ENCODE assay signal across 32 cellular contexts in the genomic region with DNA sequence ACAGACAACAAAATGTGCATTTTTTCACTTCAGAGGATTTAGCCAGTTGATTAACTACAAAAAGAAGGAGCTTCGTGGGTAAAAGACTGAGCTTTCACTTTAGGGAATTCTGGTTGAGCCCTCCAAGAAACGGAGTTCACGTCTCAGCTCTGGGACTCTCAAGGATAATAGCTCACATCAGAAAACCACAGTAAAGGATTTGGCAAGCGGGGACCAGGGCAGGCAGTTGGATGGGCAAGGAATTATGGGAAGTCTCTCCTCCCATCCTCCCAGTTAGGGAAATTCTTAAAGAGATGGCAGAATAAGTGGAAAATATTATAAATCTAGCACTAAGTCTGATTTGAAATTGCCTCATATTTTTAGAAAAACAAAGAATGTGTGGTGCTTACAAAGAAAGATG.
DNase-seq lines count a peak whose midpoint lies in the region; ATAC-seq and TF ChIP-seq lines count a peak whose summit lies in the region.
"Had no signal": no experiment of that assay in that cellular context is flagged by ENCODE, and none has a peak within 500 bp of the region (broad histone marks: within the 10 kb centered on the region; RNA-seq: fewer than 3 reads in every experiment).

No MANE protein-coding gene starts in this region.

- H3K27ac ChIP-seq in smooth muscle cell (ENCODE audit: low read depth) = no peak overlapping the region
- H3K27ac ChIP-seq in SJCRH30 = no peak overlapping the region
- H3K27ac ChIP-seq: epithelial cell of prostate, ovary, uterus had no signal

- H3K9me3 Mint-ChIP-seq in activated CD4-positive, alpha-beta T cell treated with anti-CD3 and anti-CD28 coated beads, Interleukin-2, amount 10 ng/mL, durations not matched to agents 24 days and 14 days = no peaks in the 10 kb centered on the region
- H3K9me3 Mint-ChIP-seq: CD4-positive, alpha-beta memory T cell; nephron had no signal

- H3K27me3 ChIP-seq in smooth muscle cell (ENCODE audit: low read depth) = no peaks in the 10 kb centered on the region
- peaks cover 5% of the 10 kb centered on the region; the same call in 1 of the 2 replicates for H3K27me3 ChIP-seq in SJCRH30
- H3K27me3 ChIP-seq: ovary, uterus had no signal

- H3K27me3 Mint-ChIP-seq in activated CD4-positive, alpha-beta T cell treated with anti-CD3 and anti-CD28 coated beads, Interleukin-2, amount 10 ng/mL, durations not matched to agents 24 days and 14 days = no peaks in the 10 kb centered on the region
- H3K27me3 Mint-ChIP-seq: B cell; CD4-positive, alpha-beta memory T cell had no signal

- peak; percentile 40 for DNase-seq in activated CD4-positive, alpha-beta T cell treated with anti-CD3 and anti-CD28 coated beads, Interleukin-2, amount 10 ng/mL, durations not matched to agents 24 days and 14 days
- DNase-seq in activated CD4-positive, alpha-beta T cell treated with anti-CD3 and anti-CD28 coated beads for 4 hours = no peak
- DNase-seq in M059J (ENCODE audit: low read depth) (peak; percentile 1), fibroblast of pulmonary artery (ENCODE audit: low read depth) (peak; percentile 2), smooth muscle cell (lab: John Stamatoyannopoulos, UW; ENCODE audit: unreplicated experiment) (no peak), SJCRH30 (no peak)
- DNase-seq: 8988T; activated CD8-positive, alpha-beta T cell treated with anti-CD3 and anti-CD28 coated beads, Interleukin-2, amount 10 ng/mL, durations not matched to agents 7 days and 5 days; activated naive CD4-positive, alpha-beta T cell treated with anti-CD3 and anti-CD28 coated beads, Interleukin-2, amount 50 U/mL, for 16 hours; amygdala; CD4-positive, alpha-beta memory T cell; central memory CD4-positive, alpha-beta T cell; cortex of kidney; effector memory CD4-positive, alpha-beta T cell; foreskin fibroblast; head of caudate nucleus; mucosa of descending colon; NCI-H1092 treated with DMSO at 0.1 percent for 48 hours; NCI-H1694 treated with DMSO at 0.1 percent for 48 hours; NCI-H2171; NCI-H510A treated with DMSO at 0.1 percent for 48 hours; ovary; stimulated activated CD4-positive, alpha-beta T cell treated with anti-CD3 and anti-CD28 coated beads, Interleukin-2, amount 100 ng/mL, for 24 hours; stimulated activated naive CD8-positive, alpha-beta T cell treated with anti-CD3 and anti-CD28 coated beads, Interleukin-15, Interleukin-2, amounts not matched to agents 100 U/mL and 50 U/mL, for 24 hours had no signal

- H3K79me2 ChIP-seq in smooth muscle cell (ENCODE audit: low read depth) = no peaks in the 10 kb centered on the region

- H3K4me3 ChIP-seq in fibroblast of pulmonary artery (replicated peaks; ENCODE audit: low read depth, low read length) (no peak overlapping the region), smooth muscle cell (no peak overlapping the region), SJCRH30 (no peak overlapping the region)
- H3K4me3 ChIP-seq: GM12878, lung, mucosa of descending colon, ovary, uterus had no signal

- ATAC-seq in GM18907 (IDR thresholded peaks at IDR 0.05; ENCODE audit: unreplicated experiment) (no peak), GM18861 (IDR thresholded peaks at IDR 0.05; ENCODE audit: unreplicated experiment) (no peak)
- ATAC-seq: activated CD8-positive, alpha-beta T cell treated with anti-CD3 and anti-CD28 coated beads, Interleukin-2, amount 10 ng/mL, durations not matched to agents 7 days and 5 days; GM12878; mucosa of descending colon; stimulated activated naive CD8-positive, alpha-beta T cell treated with anti-CD3 and anti-CD28 coated beads, Interleukin-15, Interleukin-2, amounts not matched to agents 100 U/mL and 50 U/mL, for 24 hours had no signal

- H3K4me1 ChIP-seq in smooth muscle cell (ENCODE audit: low read depth) (no peaks in the 10 kb centered on the region), SJCRH30 (no peaks in the 10 kb centered on the region)
- H3K4me1 ChIP-seq: uterus had no signal

- H2AFZ ChIP-seq in smooth muscle cell (ENCODE audit: low read depth) = peak overlapping the region; percentile 24

- intact Hi-C loops in activated CD4-positive, alpha-beta T cell treated with anti-CD3 and anti-CD28 coated beads, Interleukin-2, amount 10 ng/mL, durations not matched to agents 24 days and 14 days (cut with micrococcal nuclease) = no loop called here

- H3K4me2 ChIP-seq in smooth muscle cell = no peak overlapping the region

- 50% methylated on average over 4 of the region's 4 CpGs for WGBS in smooth muscle cell (ENCODE audit: low lambda C conversion rate)

- H3F3A ChIP-seq in smooth muscle cell (ENCODE audit: low read depth) = no peaks in the 10 kb centered on the region

- H3K9me3 ChIP-seq in smooth muscle cell (replicated peaks; ENCODE audit: low read depth) (no peaks in the 10 kb centered on the region), SJCRH30 (replicated peaks) (no peaks in the 10 kb centered on the region)
- H3K9me3 ChIP-seq: mucosa of descending colon, ovary, uterus had no signal

- TF ChIP-seq CTCF in fibroblast of pulmonary artery (IDR thresholded peaks at IDR 0.05; ENCODE audit: low read length, missing control alignments) (no peak), smooth muscle cell (IDR thresholded peaks at IDR 0.05; ENCODE audit: borderline replicate concordance, insufficient read depth, poor library complexity, severe bottlenecking) (no peak)

- H4K20me1 ChIP-seq in smooth muscle cell (ENCODE audit: low read depth) = no peaks in the 10 kb centered on the region

- H3K27ac Mint-ChIP-seq in activated CD4-positive, alpha-beta T cell treated with anti-CD3 and anti-CD28 coated beads, Interleukin-2, amount 10 ng/mL, durations not matched to agents 24 days and 14 days = no peak overlapping the region
- H3K27ac Mint-ChIP-seq: activated CD8-positive, alpha-beta T cell treated with anti-CD3 and anti-CD28 coated beads, Interleukin-2, amount 10 ng/mL, durations not matched to agents 7 days and 5 days; B cell; CD4-positive, alpha-beta memory T cell had no signal

- no peak overlapping the region for H3K9ac ChIP-seq in smooth muscle cell (ENCODE audit: low read depth)

- H3K36me3 Mint-ChIP-seq in activated CD4-positive, alpha-beta T cell treated with anti-CD3 and anti-CD28 coated beads, Interleukin-2, amount 10 ng/mL, durations not matched to agents 24 days and 14 days (ENCODE audit: low read depth) = no peaks in the 10 kb centered on the region
- H3K36me3 Mint-ChIP-seq: CD4-positive, alpha-beta memory T cell had no signal

- H3K4me3 Mint-ChIP-seq in activated CD4-positive, alpha-beta T cell treated with anti-CD3 and anti-CD28 coated beads, Interleukin-2, amount 10 ng/mL, durations not matched to agents 24 days and 14 days = no peak overlapping the region
- H3K4me3 Mint-ChIP-seq: activated CD8-positive, alpha-beta T cell treated with anti-CD3 and anti-CD28 coated beads, Interleukin-2, amount 10 ng/mL, durations not matched to agents 7 days and 5 days; B cell; CD4-positive, alpha-beta memory T cell; nephron had no signal

- H3K4me1 Mint-ChIP-seq in activated CD4-positive, alpha-beta T cell treated with anti-CD3 and anti-CD28 coated beads, Interleukin-2, amount 10 ng/mL, durations not matched to agents 24 days and 14 days = peaks cover 2% of the 10 kb centered on the region
- H3K4me1 Mint-ChIP-seq: B cell had no signal

- no peaks in the 10 kb centered on the region for H3K36me3 ChIP-seq in smooth muscle cell (ENCODE audit: low read depth)
- H3K36me3 ChIP-seq in SJCRH30 = no peaks in the 10 kb centered on the region
- H3K36me3 ChIP-seq: ovary, uterus had no signal

Comparison
In these comparisons a context has a peak if more than half of its experiments do, and no peak if none do; other contexts are left out.
1. DNase-seq: peak in activated CD4-positive, alpha-beta T cell treated with anti-CD3 and anti-CD28 coated beads, Interleukin-2, amount 10 ng/mL, durations not matched to agents 24 days and 14 days (single experiment), M059J (single experiment) and fibroblast of pulmonary artery (single experiment); none in activated CD4-positive, alpha-beta T cell treated with anti-CD3 and anti-CD28 coated beads for 4 hours (0 of 2), smooth muscle cell (single experiment) and SJCRH30 (0 of 2).